8 cellular contexts compared by ENCODE assay signal in the genomic region with DNA sequence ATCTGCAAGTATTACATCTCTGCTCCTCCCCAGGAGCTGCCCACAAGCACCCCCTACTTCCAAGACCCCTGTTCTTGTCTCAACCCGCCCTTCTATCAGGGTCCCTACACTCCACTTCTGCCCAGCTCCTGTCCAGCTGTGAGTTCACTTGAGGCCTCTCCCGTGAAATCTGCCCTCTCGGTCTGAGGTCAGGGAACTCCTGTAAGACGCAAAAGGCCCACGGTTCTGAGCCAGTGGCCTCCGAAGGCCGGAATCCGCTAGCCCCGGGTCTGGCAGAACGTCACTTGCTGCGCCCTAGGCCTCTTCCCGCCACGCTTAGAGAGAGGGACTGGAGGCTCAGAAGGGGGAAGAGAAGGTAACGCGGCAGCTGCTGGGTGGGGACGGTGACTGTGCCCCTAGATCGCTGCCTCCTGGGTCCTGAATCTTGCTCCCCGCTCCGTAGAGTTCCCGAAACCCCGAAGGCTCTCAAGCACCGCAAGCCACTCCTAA. TPM values are rescaled to one million over a fixed set of nuclear protein-coding genes. Genes with fewer than 3 reads are reported as not detected.
DNase-seq lines count a peak whose midpoint lies in the region; ATAC-seq, FAIRE-seq and TF ChIP-seq lines count a peak whose summit lies in the region.

No MANE protein-coding gene starts in this region.

- H3K4me3 ChIP-seq in prostate gland: peak overlapping the region; percentile 82 to 93

- no peak for ATAC-seq in activated T-cell treated with anti-CD3 and anti-CD28 coated beads, Interleukin-2, amount 50 U/mL, for 4 hours
- ATAC-seq in Right ventricle myocardium superior (ENCODE audit: poor library complexity) (peak; percentile 12), HG03565 (IDR thresholded peaks at IDR 0.05; ENCODE audit: unreplicated experiment) (no peak), GM21381 (IDR thresholded peaks at IDR 0.05; ENCODE audit: unreplicated experiment) (no peak)

- no peak for TF ChIP-seq POLR2A in prostate gland (IDR thresholded peaks at IDR 0.05)

- H3K36me3 Mint-ChIP-seq in activated T-cell treated with anti-CD3 and anti-CD28 coated beads, Interleukin-2, amount 50 U/mL, for 4 hours (ENCODE audit: insufficient read depth): no peaks in the 10 kb centered on the region

- no peak for TF ChIP-seq CTCF in prostate gland (IDR thresholded peaks at IDR 0.05)

- peak overlapping the region; percentile 67 to 74 for H3K27ac ChIP-seq in prostate gland

- peaks cover 62% of the 10 kb centered on the region for H3K27me3 Mint-ChIP-seq in activated T-cell treated with anti-CD3 and anti-CD28 coated beads, Interleukin-2, amount 50 U/mL, for 4 hours (ENCODE audit: low read depth)

- H3K4me3 Mint-ChIP-seq in activated T-cell treated with anti-CD3 and anti-CD28 coated beads, Interleukin-2, amount 50 U/mL, for 4 hours: peak overlapping the region; percentile 48

- H3K9me3 ChIP-seq in prostate gland: no peaks in the 10 kb centered on the region

- DNase-seq in activated T-cell treated with anti-CD3 and anti-CD28 coated beads, Interleukin-2, amount 50 U/mL, for 4 hours: no peak
- no peak for DNase-seq in activated T-cell treated with anti-CD3 and anti-CD28 coated beads, Interleukin-2, amount 50 U/mL, for 48 hours
- DNase-seq in SW480 (ENCODE audit: low spot score): peak; percentile 6
- DNase-seq in Right ventricle myocardium superior: peak; percentile 46
- DNase-seq in prostate gland (ENCODE audit: low spot score): peak; percentile 10
- DNase-seq in RCC 7860 (ENCODE audit: low spot score): no peak

- no peaks in the 10 kb centered on the region for H3K9me3 Mint-ChIP-seq in activated T-cell treated with anti-CD3 and anti-CD28 coated beads, Interleukin-2, amount 50 U/mL, for 4 hours

- FAIRE-seq in RCC 7860 (lab: Jason Lieb, UNC): no peak

- 34% methylated on average over 22 of the region's 22 CpGs for WGBS in prostate gland

- intact Hi-C loops in Right ventricle myocardium superior (cut with DNase I): no loop called here
- intact Hi-C loops in prostate gland (cut with DNase I): loop anchor here (2.0 to 10.0 kb wide), 4 partner anchors 83 to 530 kb away; no protein-coding TSS in a partner anchor

- no peaks in the 10 kb centered on the region for H3K27me3 ChIP-seq in prostate gland (replicated peaks; ENCODE audit: insufficient read depth)

- no peaks in the 10 kb centered on the region for H3K36me3 ChIP-seq in prostate gland

- H3K4me1 Mint-ChIP-seq in activated T-cell treated with anti-CD3 and anti-CD28 coated beads, Interleukin-2, amount 50 U/mL, for 4 hours (ENCODE audit: low read depth): peaks cover 11% of the 10 kb centered on the region

- peaks cover 5% of the 10 kb centered on the region for H3K4me1 ChIP-seq in prostate gland (replicated peaks)

RNA-seq across cellular contexts. Expression of a gene that starts 0.9 kb away (rescaled TPM):
- under 1 TPM; 0.45 to 0.86 (median 0.63) TPM for total RNA-seq in activated T-cell treated with anti-CD3 and anti-CD28 coated beads, Interleukin-2, amount 50 U/mL, for 4 hours
- total RNA-seq in Right ventricle myocardium superior (11.1 TPM), prostate gland (10 to 100 TPM; 70.6 to 77.5 TPM)

RNA-seq across cellular contexts. Expression of a gene that starts 35.1 kb away (rescaled TPM):
- not detected for total RNA-seq in activated T-cell treated with anti-CD3 and anti-CD28 coated beads, Interleukin-2, amount 50 U/mL, for 4 hours
- total RNA-seq in Right ventricle myocardium superior: not detected
- total RNA-seq in prostate gland: 10 to 100 TPM in 1 of 2 donors, not detected in 1; 11.2 TPM

Comparison
In these comparisons a context has a peak if more than half of its experiments do, and no peak if none do; other contexts are left out.
1. DNase-seq: peak in SW480 (single experiment), Right ventricle myocardium superior (single experiment) and prostate gland (single experiment); none in activated T-cell treated with anti-CD3 and anti-CD28 coated beads, Interleukin-2, amount 50 U/mL, for 4 hours (single experiment), activated T-cell treated with anti-CD3 and anti-CD28 coated beads, Interleukin-2, amount 50 U/mL, for 48 hours (0 of 2) and RCC 7860 (single experiment).